ENCODE assay signal across 30 cellular contexts in the genomic region with DNA sequence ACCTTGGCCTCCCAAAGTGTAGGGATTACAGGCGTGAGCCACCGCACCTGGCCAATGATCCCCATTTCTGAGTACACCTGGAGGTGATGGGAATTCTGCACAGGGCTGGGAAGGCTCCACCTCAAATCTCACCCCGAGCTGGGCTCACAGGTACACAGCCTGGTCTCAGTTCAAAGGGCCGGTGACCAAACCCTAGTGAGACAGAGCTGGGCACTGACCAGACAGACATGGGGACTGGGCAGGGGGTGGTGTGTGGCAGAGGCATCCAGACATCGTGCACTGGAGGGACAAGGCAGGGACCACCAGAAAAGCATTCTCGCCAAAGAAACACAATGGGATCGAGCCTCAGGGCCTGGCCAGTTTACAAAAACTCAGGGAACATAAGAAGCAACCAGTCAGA. TPM values are rescaled to one million over a fixed set of nuclear protein-coding genes. Genes with fewer than 3 reads are reported as not detected.
DNase-seq lines count a peak whose midpoint lies in the region; ATAC-seq, FAIRE-seq and TF ChIP-seq lines count a peak whose summit lies in the region.
"Had no signal": no experiment of that assay in that cellular context is flagged by ENCODE, and none has a peak within 500 bp of the region (broad histone marks: within the 10 kb centered on the region; RNA-seq: fewer than 3 reads in every experiment).

No MANE protein-coding gene starts in this region.

- H3K4me3 Mint-ChIP-seq in CD14-positive monocyte = no peak overlapping the region
- H3K4me3 Mint-ChIP-seq in glutamatergic neuron (ENCODE audit: unreplicated experiment) = no peak overlapping the region
- H3K4me3 Mint-ChIP-seq in naive thymus-derived CD8-positive, alpha-beta T cell = no peak overlapping the region
- H3K4me3 Mint-ChIP-seq: activated naive CD8-positive, alpha-beta T cell; CD4-positive, CD25-positive, alpha-beta regulatory T cell had no signal

- peaks cover 11% of the 10 kb centered on the region for H3K79me1 ChIP-seq in trophoblast cell (ENCODE audit: low read length)

- H4K12ac ChIP-seq in trophoblast cell (ENCODE audit: low read depth, low read length) = no peak overlapping the region

- no peak overlapping the region for H4K91ac ChIP-seq in trophoblast cell (ENCODE audit: low read depth, low read length)

- no peak for TF ChIP-seq CTCF in CD14-positive monocyte (IDR thresholded peaks at IDR 0.05)
- no peak for TF ChIP-seq CTCF in RWPE2 (IDR thresholded peaks at IDR 0.05; ENCODE audit: poor library complexity, severe bottlenecking)
- TF ChIP-seq CTCF in glutamatergic neuron (IDR thresholded peaks at IDR 0.05; ENCODE audit: partially characterized antibody, unreplicated experiment) = no peak

- no peak for FAIRE-seq in urothelium cell line (lab: Jason Lieb, UNC)
- FAIRE-seq: A549, G401.6 had no signal

- H3K36me3 ChIP-seq in RWPE2 (ENCODE audit: low read depth) (peaks cover 82% of the 10 kb centered on the region), trophoblast cell (ENCODE audit: control insufficient read depth in 1 of 2, insufficient read depth in 2 of 2, low read length in 2 of 2) (peaks cover 86% of the 10 kb centered on the region in 2 experiments)

- H3K27ac Mint-ChIP-seq in CD14-positive monocyte (peak overlapping the region in 1 of 7 donors; percentile 1), glutamatergic neuron (ENCODE audit: unreplicated experiment) (peak overlapping the region; percentile 68)
- peak overlapping the region in 1 of 10 donors; percentile 47 for H3K27ac Mint-ChIP-seq in naive thymus-derived CD8-positive, alpha-beta T cell
- H3K27ac Mint-ChIP-seq: activated naive CD8-positive, alpha-beta T cell had no signal

- no peak overlapping the region for H3K9ac ChIP-seq in trophoblast cell (ENCODE audit: low read length)

- H3K79me2 ChIP-seq in trophoblast cell (ENCODE audit: control insufficient read depth, insufficient read depth, low read length, poor library complexity) = peaks cover 2% of the 10 kb centered on the region

- intact Hi-C loops in CD14-positive monocyte (cut with micrococcal nuclease) = no loop called here

- no peak overlapping the region for H3K4me2 ChIP-seq in trophoblast cell (ENCODE audit: low read length)
- H3K4me2 ChIP-seq: A549 had no signal

- POLR2A ChIA-PET in naive thymus-derived CD8-positive, alpha-beta T cell (lab: Charles Lee) = no interaction called here

- no peak overlapping the region for H3K23ac ChIP-seq in trophoblast cell (ENCODE audit: low read length)

- no peak overlapping the region for H2AK5ac ChIP-seq in trophoblast cell (ENCODE audit: low read length)

- no peak overlapping the region for H2BK12ac ChIP-seq in trophoblast cell (ENCODE audit: low read length)

- H3K36me3 Mint-ChIP-seq in CD14-positive monocyte = peaks cover 21 to 37% of the 10 kb centered on the region in 2 donors
- H3K36me3 Mint-ChIP-seq in glutamatergic neuron (ENCODE audit: unreplicated experiment) = peaks cover 4% of the 10 kb centered on the region
- H3K36me3 Mint-ChIP-seq in naive thymus-derived CD8-positive, alpha-beta T cell = peaks cover 0 to 20% (median 3%) of the 10 kb centered on the region in 3 donors
- H3K36me3 Mint-ChIP-seq: activated naive CD8-positive, alpha-beta T cell had no signal

- ATAC-seq in RWPE2 (ENCODE audit: low read depth) = no peak
- no peak for ATAC-seq in GM21723 (IDR thresholded peaks at IDR 0.05; ENCODE audit: unreplicated experiment)
- no peak for ATAC-seq in GM18519 (IDR thresholded peaks at IDR 0.05; ENCODE audit: low FRiP score, unreplicated experiment)
- ATAC-seq in naive thymus-derived CD8-positive, alpha-beta T cell = no peak
- ATAC-seq: foreskin keratinocyte, heart right ventricle, Panc1, right cardiac atrium had no signal

- H2AFZ ChIP-seq in trophoblast cell (ENCODE audit: insufficient read depth, low read length, poor library complexity) = no peak overlapping the region

- H3K27me3 Mint-ChIP-seq in CD14-positive monocyte (ENCODE audit: low read depth in 3 of 3) = peaks cover 0 to 4% (median 0%) of the 10 kb centered on the region in 3 donors
- peaks cover 14% of the 10 kb centered on the region for H3K27me3 Mint-ChIP-seq in glutamatergic neuron (ENCODE audit: unreplicated experiment)
- no peaks in the 10 kb centered on the region for H3K27me3 Mint-ChIP-seq in naive thymus-derived CD8-positive, alpha-beta T cell
- H3K27me3 Mint-ChIP-seq: activated naive CD8-positive, alpha-beta T cell; CD4-positive, CD25-positive, alpha-beta regulatory T cell had no signal

- H3K4me1 Mint-ChIP-seq in CD14-positive monocyte = no peaks in the 10 kb centered on the region
- peaks cover 16% of the 10 kb centered on the region for H3K4me1 Mint-ChIP-seq in glutamatergic neuron (ENCODE audit: low read depth, unreplicated experiment)
- H3K4me1 Mint-ChIP-seq in naive thymus-derived CD8-positive, alpha-beta T cell = peaks cover 0 to 1% (median 0%) of the 10 kb centered on the region in 4 donors
- H3K4me1 Mint-ChIP-seq: CD4-positive, CD25-positive, alpha-beta regulatory T cell had no signal

- H3K27me3 ChIP-seq in RWPE2 (ENCODE audit: insufficient read depth, poor library complexity, severe bottlenecking) = no peaks in the 10 kb centered on the region
- no peaks in the 10 kb centered on the region for H3K27me3 ChIP-seq in trophoblast cell (ENCODE audit: insufficient read depth, low read length)
- H3K27me3 ChIP-seq: esophagus squamous epithelium, foreskin keratinocyte, heart right ventricle, transverse colon had no signal

- H3K9me3 ChIP-seq in RWPE2 (ENCODE audit: severe bottlenecking) (no peaks in the 10 kb centered on the region), trophoblast cell (ENCODE audit: insufficient read depth, low read depth, low read length) (no peaks in the 10 kb centered on the region)
- H3K9me3 ChIP-seq: A549, esophagus squamous epithelium, heart right ventricle, transverse colon had no signal

- H3K4me3 ChIP-seq in RWPE2 (ENCODE audit: severe bottlenecking) (no peak overlapping the region), trophoblast cell (ENCODE audit: low read depth, low read length) (no peak overlapping the region)
- H3K4me3 ChIP-seq: A549, esophagus squamous epithelium, heart right ventricle, transverse colon had no signal

- H3K14ac ChIP-seq in trophoblast cell (ENCODE audit: low read length) = no peak overlapping the region

- H4K8ac ChIP-seq in trophoblast cell (ENCODE audit: low read depth, low read length) = no peak overlapping the region

- H3K9me3 Mint-ChIP-seq in CD14-positive monocyte (peaks cover 0 to 2% (median 0%) of the 10 kb centered on the region in 7 donors), glutamatergic neuron (ENCODE audit: unreplicated experiment) (peaks cover 14% of the 10 kb centered on the region)
- no peaks in the 10 kb centered on the region for H3K9me3 Mint-ChIP-seq in naive thymus-derived CD8-positive, alpha-beta T cell
- H3K9me3 Mint-ChIP-seq: CD4-positive, CD25-positive, alpha-beta regulatory T cell had no signal

- H3K27ac ChIP-seq in RWPE2 (ENCODE audit: poor library complexity, severe bottlenecking) = no peak overlapping the region
- no peak overlapping the region for H3K27ac ChIP-seq in trophoblast cell (ENCODE audit: low read depth, low read length)
- H3K27ac ChIP-seq: A549, foreskin keratinocyte, heart right ventricle, transverse colon had no signal

- no peak overlapping the region for H3K4ac ChIP-seq in trophoblast cell (ENCODE audit: low read depth, low read length)

- peak overlapping the region; percentile 38 for H3K18ac ChIP-seq in trophoblast cell (ENCODE audit: low read length)

- H2BK120ac ChIP-seq in trophoblast cell (ENCODE audit: insufficient read depth, low read length, poor library complexity) = no peak overlapping the region

- peak; percentile 12 for DNase-seq in CD14-positive monocyte (ENCODE audit: low spot score)
- peak; percentile 55 for DNase-seq in RWPE2 (ENCODE audit: low spot score)
- no peak for DNase-seq in glutamatergic neuron
- no peak for DNase-seq in trophoblast cell
- DNase-seq in urothelium cell line (ENCODE audit: low spot score) = no peak
- no peak for DNase-seq in naive thymus-derived CD8-positive, alpha-beta T cell
- DNase-seq: activated CD4-positive, alpha-beta T cell treated with anti-CD3 and anti-CD28 coated beads for 4 hours; anterior cingulate cortex; Calu3; CD4-positive, CD25-positive, alpha-beta regulatory T cell; cortex of kidney; DMS79; esophagus squamous epithelium; foreskin keratinocyte; heart right ventricle; kidney glomerular epithelial cell; NCI-H1048; NCI-H1694; NCI-H748 treated with DMSO at 0.1 percent for 48 hours; right cardiac atrium; SW 1271; T-helper 9 cell; transverse colon had no signal

- H3K4me1 ChIP-seq in RWPE2 (ENCODE audit: insufficient read depth, poor library complexity, severe bottlenecking) (no peaks in the 10 kb centered on the region), trophoblast cell (ENCODE audit: control insufficient read depth in 1 of 2, insufficient read depth in 2 of 2, low read length in 2 of 2) (peaks cover 19 to 24% of the 10 kb centered on the region in 2 experiments)
- H3K4me1 ChIP-seq: A549, esophagus squamous epithelium, foreskin keratinocyte, transverse colon had no signal

- WGBS in trophoblast cell (ENCODE audit: extremely low coverage, insufficient coverage, insufficient read length) = no CpG with 5 or more reads among the region's 7 CpGs

- no peak overlapping the region for H2BK5ac ChIP-seq in trophoblast cell (ENCODE audit: low read depth, low read length, poor library complexity)

RNA-seq across cellular contexts. Expression of gene LSS, which starts 17.2 kb away (rescaled TPM):
- polyA plus RNA-seq in CD14-positive monocyte = 1 to 10 TPM; 4.1 to 4.9 TPM
- 390 TPM for total RNA-seq in glutamatergic neuron (ENCODE audit: unreplicated experiment)
- 63.4 and 64.5 TPM in 2 replicates for polyA plus RNA-seq in trophoblast cell (2013)
- 10 to 100 TPM; 43.6 to 47.6 TPM for total RNA-seq in naive thymus-derived CD8-positive, alpha-beta T cell
- polyA plus RNA-seq in naive thymus-derived CD8-positive, alpha-beta T cell = 10 to 100 TPM; 12.3 to 14.6 (median 14.3) TPM

RNA-seq across cellular contexts. Expression of gene SPATC1L, which starts 27.1 kb away (rescaled TPM):
- 1 to 10 TPM; 3.3 to 5.8 TPM for polyA plus RNA-seq in CD14-positive monocyte
- total RNA-seq in glutamatergic neuron (ENCODE audit: unreplicated experiment) = 58.7 TPM
- polyA plus RNA-seq in trophoblast cell (2013) = 22.3 and 23.2 TPM in 2 replicates
- total RNA-seq in naive thymus-derived CD8-positive, alpha-beta T cell = 10 to 100 TPM; 11.2 TPM
- 10 to 100 TPM; 13.0 to 20.5 (median 13.6) TPM for polyA plus RNA-seq in naive thymus-derived CD8-positive, alpha-beta T cell

RNA-seq across cellular contexts. Expression of gene FTCD, which starts 56.0 kb away (rescaled TPM):
- polyA plus RNA-seq in CD14-positive monocyte = not detected
- total RNA-seq in glutamatergic neuron (ENCODE audit: unreplicated experiment) = 13.4 TPM
- 1.0 and 1.4 TPM in 2 replicates for polyA plus RNA-seq in trophoblast cell (2013)
- total RNA-seq in naive thymus-derived CD8-positive, alpha-beta T cell = 1 to 10 TPM; 2.1 to 2.2 TPM
- not detected for polyA plus RNA-seq in naive thymus-derived CD8-positive, alpha-beta T cell
- total RNA-seq: CD4-positive, CD25-positive, alpha-beta regulatory T cell; esophagus squamous epithelium; foreskin keratinocyte; transverse colon had no signal
- polyA plus RNA-seq: A549, foreskin keratinocyte, mammary epithelial cell had no signal

Comparison
In these comparisons a context has a peak if more than half of its experiments do, and no peak if none do; other contexts are left out.
1. DNase-seq: peak in CD14-positive monocyte (single experiment) and RWPE2 (single experiment); none in glutamatergic neuron (single experiment), trophoblast cell (0 of 2), urothelium cell line (single experiment) and naive thymus-derived CD8-positive, alpha-beta T cell (0 of 10).